11 cellular contexts compared by ENCODE assay signal in the genomic region with DNA sequence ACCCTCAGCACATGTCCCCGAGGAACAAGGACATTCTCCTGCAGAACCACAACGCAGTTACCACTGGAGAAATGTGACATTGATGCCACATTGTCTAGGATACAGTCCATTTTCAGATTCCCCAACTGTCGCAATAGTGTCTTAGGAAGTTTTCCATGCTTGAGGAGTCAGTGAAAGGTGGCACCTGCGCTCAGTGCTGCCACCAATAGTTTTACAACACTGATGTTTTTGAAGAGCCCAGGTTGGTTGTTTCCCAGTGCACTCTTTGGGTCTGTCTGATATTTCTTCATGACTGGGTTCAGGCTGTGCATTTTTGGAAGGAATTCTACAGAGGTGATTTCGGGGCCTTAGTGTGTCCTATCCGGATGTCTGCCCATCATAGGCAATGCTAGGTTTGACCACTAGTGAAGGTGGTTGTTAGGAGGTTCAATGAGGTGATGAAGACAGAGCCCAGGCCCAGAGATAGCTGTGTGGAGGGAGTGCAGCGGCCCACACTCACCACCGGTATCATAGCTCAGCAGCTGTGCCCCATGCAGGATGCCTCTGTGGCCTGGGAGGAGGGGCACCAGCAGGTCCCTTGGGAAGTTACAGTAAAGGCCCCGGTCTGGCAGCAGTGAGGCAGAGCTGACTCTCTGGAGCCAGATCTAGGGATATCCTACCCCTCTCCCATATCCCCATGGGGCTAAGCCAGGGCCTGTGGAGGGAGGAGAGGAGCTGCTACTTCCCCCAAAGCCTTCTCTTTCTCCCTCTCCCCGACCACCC.
DNase-seq lines count a peak whose midpoint lies in the region; ATAC-seq and TF ChIP-seq lines count a peak whose summit lies in the region.
"Had no signal": no experiment of that assay in that cellular context is flagged by ENCODE, and none has a peak within 500 bp of the region (broad histone marks: within the 10 kb centered on the region; RNA-seq: fewer than 3 reads in every experiment).

No MANE protein-coding gene starts in this region.

- H3K4me1 Mint-ChIP-seq in T-helper 17 cell: peaks cover 12% of the 10 kb centered on the region

- H3K27me3 ChIP-seq in DND-41 (ENCODE audit: insufficient read depth, low read length, poor library complexity): no peaks in the 10 kb centered on the region
- H3K27me3 ChIP-seq in kidney epithelial cell (ENCODE audit: control insufficient read depth, insufficient read depth, low read length): no peaks in the 10 kb centered on the region
- H3K27me3 ChIP-seq: Peyer's patch had no signal

- H3K36me3 ChIP-seq in DND-41 (ENCODE audit: insufficient read depth, low read length) (peaks cover 20% of the 10 kb centered on the region), kidney epithelial cell (ENCODE audit: control insufficient read depth, insufficient read depth, low read length) (no peaks in the 10 kb centered on the region)
- H3K36me3 ChIP-seq: Peyer's patch had no signal

- H3K79me2 ChIP-seq in DND-41 (ENCODE audit: insufficient read depth, low read length): no peaks in the 10 kb centered on the region

- peak overlapping the region; percentile 41 for H3K27ac Mint-ChIP-seq in T-helper 17 cell

- peaks cover 2% of the 10 kb centered on the region for H3K36me3 Mint-ChIP-seq in T-helper 17 cell (ENCODE audit: low read depth)

- DNase-seq in DND-41: peak; percentile 23
- DNase-seq in T-helper 17 cell: no peak
- no peak for DNase-seq in kidney epithelial cell (ENCODE audit: low read depth)
- DNase-seq in activated CD4-positive, alpha-beta T cell treated with anti-CD3 and anti-CD28 coated beads, Interleukin-2, amount 50 U/mL, for 1 hour: no peak
- no peak for DNase-seq in SKM-1 (lab: John Stamatoyannopoulos, UW; ENCODE audit: unreplicated experiment)
- DNase-seq in effector CD8-positive, alpha-beta T cell (lab: John Stamatoyannopoulos, UW): no peak
- DNase-seq: occipital lobe; stimulated activated naive CD4-positive, alpha-beta T cell treated with Interleukin-2 at 50 U/mL for 16 hours had no signal

- ATAC-seq in DND-41 (ENCODE audit: insufficient read depth, low read depth): peak; percentile 63; the same call in 2 of the 3 replicates
- ATAC-seq in HG02678 (IDR thresholded peaks at IDR 0.05; ENCODE audit: unreplicated experiment): peak; percentile 62
- no peak for ATAC-seq in T-helper 17 cell
- ATAC-seq in HG03571 (IDR thresholded peaks at IDR 0.05; ENCODE audit: unreplicated experiment): no peak

- no peaks in the 10 kb centered on the region for H3K4me1 ChIP-seq in DND-41 (ENCODE audit: insufficient read depth, low read length)
- H3K4me1 ChIP-seq: Peyer's patch had no signal

- no peaks in the 10 kb centered on the region for H3K27me3 Mint-ChIP-seq in T-helper 17 cell

- H3K27ac ChIP-seq in DND-41 (ENCODE audit: low read length): no peak overlapping the region
- H3K27ac ChIP-seq: Peyer's patch had no signal

- H3K9me3 ChIP-seq in DND-41 (ENCODE audit: insufficient read depth, low read length, severe bottlenecking) (no peaks in the 10 kb centered on the region), T-helper 17 cell (ENCODE audit: control insufficient read depth, low read length, poor library complexity, severe bottlenecking) (no peaks in the 10 kb centered on the region)
- H3K9me3 ChIP-seq: Peyer's patch had no signal

- H4K20me1 ChIP-seq in DND-41 (ENCODE audit: insufficient read depth, low read length): peaks cover 3% of the 10 kb centered on the region; the same call in 1 of the 2 replicates

- H3K4me2 ChIP-seq in DND-41 (ENCODE audit: insufficient read depth, low read length): no peak overlapping the region

- TF ChIP-seq CTCF in DND-41 (IDR thresholded peaks at IDR 0.05; ENCODE audit: borderline replicate concordance, extremely low read depth, low read length, poor library complexity, severe bottlenecking): no peak
- TF ChIP-seq CTCF in kidney epithelial cell (IDR thresholded peaks at IDR 0.05; ENCODE audit: insufficient read depth, low read length, poor library complexity, severe bottlenecking): peak; percentile 17

- H2AFZ ChIP-seq in DND-41 (ENCODE audit: low read depth, low read length): no peak overlapping the region

- no peak overlapping the region for H3K9ac ChIP-seq in DND-41 (ENCODE audit: low read depth, low read length)

- H3K4me3 ChIP-seq in DND-41 (ENCODE audit: low read depth in 1 of 2, low read length in 2 of 2) (no peak overlapping the region), kidney epithelial cell (ENCODE audit: low read depth, low read length) (no peak overlapping the region)
- H3K4me3 ChIP-seq: Peyer's patch had no signal

- no peak overlapping the region for H3K4me3 Mint-ChIP-seq in T-helper 17 cell

Comparison
In these comparisons a context has a peak if more than half of its experiments do, and no peak if none do; other contexts are left out.
1. ATAC-seq: peak in DND-41 (single experiment) and HG02678 (single experiment); none in T-helper 17 cell (single experiment) and HG03571 (single experiment).